Comparison of ENCODE assay signal across 8 cellular contexts in genomic region chr7:74173866-74174605, GRCh38. TPM values are rescaled to one million over a fixed set of nuclear protein-coding genes. Genes with fewer than 3 reads are reported as not detected.
DNase-seq lines count a peak whose midpoint lies in the region; ATAC-seq, FAIRE-seq and TF ChIP-seq lines count a peak whose summit lies in the region.

EIF4H (plus strand) TSS chr7:74174356; CDS start chr7:74174384, 28 bp downstream.

- H3K36me3 ChIP-seq in keratinocyte (ENCODE audit: control insufficient read depth in 2 of 2, extremely low read depth in 1 of 2, insufficient read depth in 2 of 2, low read length in 2 of 2) = peaks cover 2 to 17% of the 10 kb centered on the region in 2 experiments

- peaks cover 18% of the 10 kb centered on the region for H4K20me1 ChIP-seq in keratinocyte (ENCODE audit: control insufficient read depth, extremely low read depth, insufficient read depth, low read length)

- no peak for TF ChIP-seq CTCF in keratinocyte (optimal IDR thresholded peaks at IDR 0.05 in 1 of 3, IDR thresholded peaks at IDR 0.05 in 1 of 3, conservative IDR thresholded peaks at IDR 0.05 in 1 of 3; ENCODE audit: extremely low read depth in 1 of 3, insufficient read depth in 2 of 3, low read length in 3 of 3)

- H3K4me1 ChIP-seq in keratinocyte (ENCODE audit: control insufficient read depth, extremely low read depth, insufficient read depth, low read length) = peaks cover 42% of the 10 kb centered on the region

- H3K9me3 ChIP-seq in keratinocyte (ENCODE audit: control insufficient read depth, low read depth, low read length) = no peaks in the 10 kb centered on the region

- no peaks in the 10 kb centered on the region for H3K27me3 ChIP-seq in keratinocyte (ENCODE audit: control insufficient read depth, extremely low read depth, insufficient read depth, low read length)

- DNase-seq in AG20443 (ENCODE audit: low spot score) = peak; percentile 98
- DNase-seq in NCI-H460 (ENCODE audit: extremely low read depth, low read depth) = peak; percentile 93
- DNase-seq in activated CD4-positive, CD25-positive, alpha-beta regulatory T cell treated with anti-CD3 and anti-CD28 coated beads, Interleukin-2, amount 50 U/mL, for 72 hours = peak; percentile 99
- DNase-seq in cerebellar cortex (ENCODE audit: low spot score) = peak; percentile 87
- peak; percentile 49 for DNase-seq in keratinocyte (ENCODE audit: low read depth, low spot score)
- DNase-seq in stimulated activated CD4-positive, alpha-beta T cell treated with anti-CD3 and anti-CD28 coated beads, Interleukin-12 subunit alpha, Interleukin-12 subunit beta, amount 100 ng/mL, for 48 hours (ENCODE audit: low read depth in 2 of 3, low spot score in 1 of 3) = peak; percentile 90 to 96 (median 91)

- peaks cover 48% of the 10 kb centered on the region for H3K79me2 ChIP-seq in keratinocyte (ENCODE audit: control insufficient read depth, insufficient read depth, low read length)

- H3K9me1 ChIP-seq in keratinocyte (ENCODE audit: control insufficient read depth, extremely low read depth, insufficient read depth, low read length) = peaks cover 4% of the 10 kb centered on the region

- peak within 1 kb of the TSS; percentile 61 for H2AFZ ChIP-seq in keratinocyte (ENCODE audit: control insufficient read depth, low read length)

- no peak for FAIRE-seq in keratinocyte (lab: Jason Lieb, UNC)

- ATAC-seq in HG03378 (IDR thresholded peaks at IDR 0.05; ENCODE audit: unreplicated experiment) = peak; percentile 62

- H3K4me2 ChIP-seq in keratinocyte (ENCODE audit: control insufficient read depth, extremely low read depth, insufficient read depth, low read depth, low read length) = peak within 1 kb of the TSS; percentile 98

- peak within 1 kb of the TSS; percentile 94 for H3K9ac ChIP-seq in keratinocyte (ENCODE audit: control insufficient read depth, extremely low read depth, insufficient read depth, low read length)

- TF ChIP-seq POLR2A in GM19099 (IDR thresholded peaks at IDR 0.05; ENCODE audit: extremely low read depth, insufficient read length, low read depth) = peak; percentile 93

- H3K4me3 ChIP-seq in keratinocyte (ENCODE audit: control insufficient read depth in 2 of 3, extremely low read depth in 1 of 3, insufficient read depth in 2 of 3, low read depth in 1 of 3, low read length in 3 of 3) = peak within 1 kb of the TSS; percentile 67 to 96 (median 93)

- dilution Hi-C loops in keratinocyte (cut with MboI; ENCODE audit: extremely low pct_ligation_motif_present, low sequenced_read_pairs) = no loop called here

- peak within 1 kb of the TSS; percentile 88 for H3K27ac ChIP-seq in keratinocyte (ENCODE audit: control insufficient read depth, insufficient read depth, low read length)

RNA-seq across cellular contexts. Expression of gene EIF4H, which starts in this region (rescaled TPM):
- 619 and 659 TPM in 2 replicates for total RNA-seq in NCI-H460 (2014; rRNA removed; shearing (Covaris generic))
- 345 and 392 TPM in 2 replicates for polyA plus RNA-seq in NCI-H460 (2014; cell fraction: nucleus; rRNA removed)
- 286 to 340 TPM (median 339 TPM) in 3 replicates for polyA plus RNA-seq in keratinocyte
- polyA plus RNA-seq in keratinocyte (2011; ENCODE audit: low read depth) = 371 TPM
- 261 and 298 TPM in 2 replicates for polyA plus RNA-seq in keratinocyte (2011; cell fraction: cytosol; rRNA removed)
- polyA plus RNA-seq in keratinocyte (2011; cell fraction: nucleus; rRNA removed) = 252 and 253 TPM in 2 replicates
- polyA plus RNA-seq in keratinocyte (2012; ENCODE audit: low replicate concordance) = 242 and 328 TPM in 2 replicates
- polyA minus RNA-seq in keratinocyte = 206 to 254 TPM (median 244 TPM) in 3 replicates
- 254 TPM for polyA minus RNA-seq in keratinocyte (2011; cell fraction: cytosol; rRNA and poly(A)+ RNA removed)
- polyA minus RNA-seq in keratinocyte (2011; cell fraction: nucleus; rRNA and poly(A)+ RNA removed) = 113 and 156 TPM in 2 replicates

Comparison
In these comparisons a context has a peak if more than half of its experiments do, and no peak if none do; other contexts are left out.
1. Peak in every context shown above with its lines: DNase-seq, ATAC-seq, H3K4me3 ChIP-seq and H3K27ac ChIP-seq.
2. DNase-seq: peak in every context shown above with its lines; median percentile 99 in activated CD4-positive, CD25-positive, alpha-beta regulatory T cell treated with anti-CD3 and anti-CD28 coated beads, Interleukin-2, amount 50 U/mL, for 72 hours; 98 in AG20443; 93 in NCI-H460; 91 in stimulated activated CD4-positive, alpha-beta T cell treated with anti-CD3 and anti-CD28 coated beads, Interleukin-12 subunit alpha, Interleukin-12 subunit beta, amount 100 ng/mL, for 48 hours; 87 in cerebellar cortex; 49 in keratinocyte.